Comparison of ENCODE assay signal across 29 cellular contexts in the genomic region with DNA sequence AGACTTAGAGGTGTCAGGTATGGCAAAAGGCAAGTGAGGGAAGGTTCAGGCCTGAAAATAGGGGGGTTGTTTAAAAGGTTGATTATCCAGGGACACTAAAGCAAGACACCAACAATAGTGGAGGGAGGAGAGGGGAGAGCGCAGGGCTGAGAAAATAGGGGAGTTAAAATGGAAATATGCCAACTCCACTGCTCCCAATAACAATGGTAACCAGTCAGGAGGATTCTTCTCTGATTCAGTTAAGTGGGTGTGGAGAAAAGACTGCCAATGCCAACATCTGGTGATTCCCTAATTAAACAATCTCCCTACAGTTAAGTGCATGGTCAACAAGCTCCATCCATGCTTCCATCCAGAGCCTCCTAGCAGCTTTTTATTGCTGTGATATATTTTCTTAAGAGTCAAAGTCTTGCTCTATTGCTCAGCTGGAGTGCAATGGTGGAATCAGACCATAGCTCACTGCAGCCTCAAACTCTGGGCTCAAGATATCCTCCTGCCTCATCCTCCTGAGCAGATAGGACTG.
A peak's percentile ranks its signal among the peaks of the same experiment; 100 is the strongest.
DNase-seq lines count a peak whose midpoint lies in the region; ATAC-seq and TF ChIP-seq lines count a peak whose summit lies in the region.
"Had no signal": no experiment of that assay in that cellular context is flagged by ENCODE, and none has a peak within 500 bp of the region (broad histone marks: within the 10 kb centered on the region; RNA-seq: fewer than 3 reads in every experiment).

No MANE protein-coding gene starts in this region.

- peak; percentile 77 for DNase-seq in DMS53 treated with DMSO at 0.1 percent for 48 hours (lab: John Stamatoyannopoulos, UW; ENCODE audit: unreplicated experiment)
- DNase-seq in NCI-H2029 (lab: John Stamatoyannopoulos, UW): peak; percentile 60
- peak; percentile 99 for DNase-seq in NCI-H69 (lab: John Stamatoyannopoulos, UW)
- DNase-seq in mucosa of descending colon: no peak
- DNase-seq in hepatocyte (ENCODE audit: low spot score): no peak
- no peak for DNase-seq in naive thymus-derived CD4-positive, alpha-beta T cell
- DNase-seq in NCI-H446 treated with DMSO at 0.1 percent for 48 hours (lab: John Stamatoyannopoulos, UW): no peak
- DNase-seq: activated CD4-positive, alpha-beta memory T cell treated with anti-CD3 and anti-CD28 coated beads, Interleukin-2, amount 10 ng/mL, durations not matched to agents 7 days and 5 days; activated CD4-positive, CD25-positive, alpha-beta regulatory T cell treated with anti-CD3 and anti-CD28 coated beads, Interleukin-2, amount 50 U/mL, for 72 hours; activated CD8-positive, alpha-beta memory T cell treated with anti-CD3 and anti-CD28 coated beads, Interleukin-2, amount 50 U/mL, for 48 hours; amygdala; effector CD4-positive, alpha-beta T cell; EL; GM23248; Karpas-422; MV-4-11; NCI-H2171; OCI-M1; right lobe of liver; stimulated activated CD4-positive, alpha-beta T cell treated with anti-CD3 and anti-CD28 coated beads, Interleukin-12 subunit alpha, Interleukin-12 subunit beta, amount 100 ng/mL, for 4 hours; stimulated activated CD4-positive, alpha-beta T cell treated with anti-CD3 and anti-CD28 coated beads, Interleukin-4, amount 100 ng/mL, for 1 hour; T-helper 2 cell; trophoblast cell had no signal

- peaks cover 15% of the 10 kb centered on the region for H3K4me1 ChIP-seq in mucosa of descending colon (ENCODE audit: low read depth)
- peaks cover 8% of the 10 kb centered on the region for H3K4me1 ChIP-seq in hepatocyte (ENCODE audit: insufficient read depth)
- H3K4me1 ChIP-seq in naive thymus-derived CD4-positive, alpha-beta T cell (ENCODE audit: control insufficient read depth in 2 of 2, insufficient read depth in 2 of 2, low read length in 2 of 2): no peaks in the 10 kb centered on the region

- no peak overlapping the region for H3K4me2 ChIP-seq in hepatocyte

- H3K9me3 ChIP-seq in mucosa of descending colon: no peaks in the 10 kb centered on the region
- H3K9me3 ChIP-seq in hepatocyte (ENCODE audit: low read depth): no peaks in the 10 kb centered on the region
- no peaks in the 10 kb centered on the region for H3K9me3 ChIP-seq in naive thymus-derived CD4-positive, alpha-beta T cell (ENCODE audit: control insufficient read depth in 2 of 3, low read length in 3 of 3)
- H3K9me3 ChIP-seq: right lobe of liver had no signal

- peaks cover 0 to 4% (median 0%) of the 10 kb centered on the region in 5 donors for H3K27me3 Mint-ChIP-seq in naive thymus-derived CD4-positive, alpha-beta T cell
- H3K27me3 Mint-ChIP-seq: activated CD4-positive, alpha-beta memory T cell treated with anti-CD3 and anti-CD28 coated beads, Interleukin-2, amount 10 ng/mL, durations not matched to agents 7 days and 5 days; activated naive CD4-positive, alpha-beta T cell treated with anti-CD3 and anti-CD28 coated beads, Interleukin-2, amount 50 U/mL, for 24 hours; B cell; progenitor cell of endocrine pancreas had no signal

- intact Hi-C loops in mucosa of descending colon (cut with DNase I, micrococcal nuclease): no loop called here
- intact Hi-C loops in naive thymus-derived CD4-positive, alpha-beta T cell (cut with micrococcal nuclease): no loop called here

- 100% methylated on average over 1 of the region's 1 CpG for WGBS in hepatocyte (ENCODE audit: low lambda C conversion rate, missing lambda C conversion rate)

- no peaks in the 10 kb centered on the region for H3K36me3 ChIP-seq in mucosa of descending colon (ENCODE audit: low read depth)
- no peaks in the 10 kb centered on the region for H3K36me3 ChIP-seq in hepatocyte (replicated peaks; ENCODE audit: insufficient read depth, low read depth)
- no peaks in the 10 kb centered on the region for H3K36me3 ChIP-seq in naive thymus-derived CD4-positive, alpha-beta T cell (ENCODE audit: control insufficient read depth in 2 of 3, insufficient read depth in 3 of 3, low read length in 3 of 3)
- H3K36me3 ChIP-seq: right lobe of liver had no signal

- no peak overlapping the region for H3K4me3 ChIP-seq in mucosa of descending colon
- H3K4me3 ChIP-seq in hepatocyte: no peak overlapping the region
- no peak overlapping the region for H3K4me3 ChIP-seq in naive thymus-derived CD4-positive, alpha-beta T cell (ENCODE audit: low read length)
- H3K4me3 ChIP-seq: GM12878, GM23248, right lobe of liver had no signal

- peaks cover 0 to 21% (median 4%) of the 10 kb centered on the region in 5 donors for H3K36me3 Mint-ChIP-seq in naive thymus-derived CD4-positive, alpha-beta T cell

- H2AFZ ChIP-seq in hepatocyte: no peak overlapping the region
- H2AFZ ChIP-seq: GM23248 had no signal

- POLR2A ChIA-PET in naive thymus-derived CD4-positive, alpha-beta T cell (lab: Charles Lee): no interaction called here

- H3K4me3 Mint-ChIP-seq in naive thymus-derived CD4-positive, alpha-beta T cell: no peak overlapping the region
- H3K4me3 Mint-ChIP-seq: activated CD4-positive, alpha-beta memory T cell treated with anti-CD3 and anti-CD28 coated beads, Interleukin-2, amount 10 ng/mL, durations not matched to agents 7 days and 5 days; activated naive CD4-positive, alpha-beta T cell treated with anti-CD3 and anti-CD28 coated beads, Interleukin-2, amount 50 U/mL, for 24 hours; B cell had no signal

- peak overlapping the region in 1 of 9 donors; percentile 60 for H3K27ac Mint-ChIP-seq in naive thymus-derived CD4-positive, alpha-beta T cell
- H3K27ac Mint-ChIP-seq: activated CD4-positive, alpha-beta memory T cell treated with anti-CD3 and anti-CD28 coated beads, Interleukin-2, amount 10 ng/mL, durations not matched to agents 7 days and 5 days; activated naive CD4-positive, alpha-beta T cell treated with anti-CD3 and anti-CD28 coated beads, Interleukin-2, amount 50 U/mL, for 24 hours; B cell; progenitor cell of endocrine pancreas had no signal

- no peaks in the 10 kb centered on the region for H3K79me2 ChIP-seq in hepatocyte

- TF ChIP-seq CTCF in mucosa of descending colon (IDR thresholded peaks at IDR 0.05): no peak
- TF ChIP-seq CTCF in hepatocyte (IDR thresholded peaks at IDR 0.05; ENCODE audit: poor library complexity): no peak

- no peak overlapping the region for H3K27ac ChIP-seq in hepatocyte
- H3K27ac ChIP-seq in naive thymus-derived CD4-positive, alpha-beta T cell (ENCODE audit: low read depth, low read length): no peak overlapping the region
- H3K27ac ChIP-seq: GM23248, HL-60, right lobe of liver had no signal

- CTCF ChIA-PET in naive thymus-derived CD4-positive, alpha-beta T cell (lab: Charles Lee): no interaction called here

- H4K20me1 ChIP-seq in hepatocyte (ENCODE audit: insufficient read depth, poor library complexity, severe bottlenecking): no peaks in the 10 kb centered on the region

- H3K9me2 ChIP-seq in hepatocyte (replicated peaks; ENCODE audit: insufficient read depth): no peaks in the 10 kb centered on the region

- ATAC-seq in mucosa of descending colon (peak; percentile 52), GM21723 (IDR thresholded peaks at IDR 0.05; ENCODE audit: unreplicated experiment) (no peak)
- ATAC-seq in naive thymus-derived CD4-positive, alpha-beta T cell: no peak
- ATAC-seq: GM12878, right lobe of liver had no signal

- peaks cover 0 to 53% (median 13%) of the 10 kb centered on the region in 7 donors for H3K4me1 Mint-ChIP-seq in naive thymus-derived CD4-positive, alpha-beta T cell
- H3K4me1 Mint-ChIP-seq: activated CD4-positive, alpha-beta memory T cell treated with anti-CD3 and anti-CD28 coated beads, Interleukin-2, amount 10 ng/mL, durations not matched to agents 7 days and 5 days had no signal

- H3K27me3 ChIP-seq in hepatocyte: no peaks in the 10 kb centered on the region
- H3K27me3 ChIP-seq in naive thymus-derived CD4-positive, alpha-beta T cell (ENCODE audit: control insufficient read depth in 2 of 2, insufficient read depth in 2 of 2, low read length in 2 of 2): no peaks in the 10 kb centered on the region
- H3K27me3 ChIP-seq: right lobe of liver had no signal

- peaks cover 0 to 1% (median 0%) of the 10 kb centered on the region in 11 donors for H3K9me3 Mint-ChIP-seq in naive thymus-derived CD4-positive, alpha-beta T cell
- H3K9me3 Mint-ChIP-seq: activated CD4-positive, alpha-beta memory T cell treated with anti-CD3 and anti-CD28 coated beads, Interleukin-2, amount 10 ng/mL, durations not matched to agents 7 days and 5 days; activated naive CD4-positive, alpha-beta T cell treated with anti-CD3 and anti-CD28 coated beads, Interleukin-2, amount 50 U/mL, for 24 hours had no signal

Comparison
In these comparisons a context has a peak if more than half of its experiments do, and no peak if none do; other contexts are left out.
1. DNase-seq: peak in DMS53 treated with DMSO at 0.1 percent for 48 hours (single experiment), NCI-H2029 (single experiment) and NCI-H69 (single experiment); none in mucosa of descending colon (0 of 3), hepatocyte (single experiment), naive thymus-derived CD4-positive, alpha-beta T cell (0 of 9) and NCI-H446 treated with DMSO at 0.1 percent for 48 hours (single experiment).